ENCODE assay signal across 1 cellular context in the genomic region with DNA sequence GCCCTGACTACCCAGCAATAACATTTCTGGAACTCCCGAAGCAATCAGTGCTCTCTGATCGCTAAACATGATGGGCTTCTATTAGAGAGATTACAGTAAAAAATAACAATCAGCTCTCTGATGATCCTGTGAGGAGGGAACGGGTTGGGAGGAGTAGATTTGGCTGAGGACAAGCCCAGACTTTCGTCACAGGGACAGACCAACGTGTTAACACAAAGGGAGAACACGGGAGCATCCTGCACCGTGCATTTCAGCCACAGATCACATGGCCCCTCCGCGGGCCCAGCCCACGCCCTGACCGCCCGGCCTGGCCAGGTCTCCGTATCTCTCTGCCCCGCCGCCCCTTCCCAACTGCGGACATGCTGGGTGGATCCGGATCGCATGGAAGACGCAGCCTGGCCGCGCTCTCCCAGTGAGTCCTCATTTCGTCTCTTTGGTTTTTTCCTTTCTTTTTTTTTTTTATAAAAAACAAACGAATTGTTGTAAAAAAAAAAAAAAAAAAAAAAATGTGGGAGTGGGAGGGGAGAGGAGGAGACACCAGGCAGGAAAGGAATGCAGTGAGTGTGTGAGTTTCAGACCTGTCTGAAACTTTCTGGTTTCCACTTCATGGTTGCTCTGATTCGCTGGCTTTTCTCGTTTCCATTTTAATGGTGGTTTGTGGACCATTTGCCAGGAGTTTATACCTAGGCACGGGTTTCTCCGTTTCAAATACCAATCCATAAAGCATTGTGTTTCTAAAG.
TF ChIP-seq lines count a peak whose summit lies in the region.

No MANE protein-coding gene starts in this region.

TF ChIP-seq in WTC11, 78 proteins besides CTCF, POLR2A, EP300 and RAD21 (continued from another document):
- TF ChIP-seq, protein P1, sequence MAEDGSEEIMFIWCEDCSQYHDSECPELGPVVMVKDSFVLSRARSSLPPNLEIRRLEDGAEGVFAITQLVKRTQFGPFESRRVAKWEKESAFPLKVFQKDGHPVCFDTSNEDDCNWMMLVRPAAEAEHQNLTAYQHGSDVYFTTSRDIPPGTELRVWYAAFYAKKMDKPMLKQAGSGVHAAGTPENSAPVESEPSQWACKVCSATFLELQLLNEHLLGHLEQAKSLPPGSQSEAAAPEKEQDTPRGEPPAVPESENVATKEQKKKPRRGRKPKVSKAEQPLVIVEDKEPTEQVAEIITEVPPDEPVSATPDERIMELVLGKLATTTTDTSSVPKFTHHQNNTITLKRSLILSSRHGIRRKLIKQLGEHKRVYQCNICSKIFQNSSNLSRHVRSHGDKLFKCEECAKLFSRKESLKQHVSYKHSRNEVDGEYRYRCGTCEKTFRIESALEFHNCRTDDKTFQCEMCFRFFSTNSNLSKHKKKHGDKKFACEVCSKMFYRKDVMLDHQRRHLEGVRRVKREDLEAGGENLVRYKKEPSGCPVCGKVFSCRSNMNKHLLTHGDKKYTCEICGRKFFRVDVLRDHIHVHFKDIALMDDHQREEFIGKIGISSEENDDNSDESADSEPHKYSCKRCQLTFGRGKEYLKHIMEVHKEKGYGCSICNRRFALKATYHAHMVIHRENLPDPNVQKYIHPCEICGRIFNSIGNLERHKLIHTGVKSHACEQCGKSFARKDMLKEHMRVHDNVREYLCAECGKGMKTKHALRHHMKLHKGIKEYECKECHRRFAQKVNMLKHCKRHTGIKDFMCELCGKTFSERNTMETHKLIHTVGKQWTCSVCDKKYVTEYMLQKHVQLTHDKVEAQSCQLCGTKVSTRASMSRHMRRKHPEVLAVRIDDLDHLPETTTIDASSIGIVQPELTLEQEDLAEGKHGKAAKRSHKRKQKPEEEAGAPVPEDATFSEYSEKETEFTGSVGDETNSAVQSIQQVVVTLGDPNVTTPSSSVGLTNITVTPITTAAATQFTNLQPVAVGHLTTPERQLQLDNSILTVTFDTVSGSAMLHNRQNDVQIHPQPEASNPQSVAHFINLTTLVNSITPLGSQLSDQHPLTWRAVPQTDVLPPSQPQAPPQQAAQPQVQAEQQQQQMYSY (CRISPR knock-in tag; IDR thresholded peaks at IDR 0.05): no peak
- TF ChIP-seq CREB1 (CRISPR knock-in tag; IDR thresholded peaks at IDR 0.05): no peak
- TF ChIP-seq JAZF1 (CRISPR knock-in tag; IDR thresholded peaks at IDR 0.05): no peak
- TF ChIP-seq GTF2I (CRISPR knock-in tag; conservative IDR thresholded peaks at IDR 0.05): no peak
- no peak for TF ChIP-seq NFYB (CRISPR knock-in tag; conservative IDR thresholded peaks at IDR 0.05; ENCODE audit: low read depth)
- no peak for TF ChIP-seq ZNF423 (CRISPR knock-in tag; IDR thresholded peaks at IDR 0.05)
- TF ChIP-seq ZNF671 (CRISPR knock-in tag; IDR thresholded peaks at IDR 0.05): no peak
- TF ChIP-seq, protein P2, sequence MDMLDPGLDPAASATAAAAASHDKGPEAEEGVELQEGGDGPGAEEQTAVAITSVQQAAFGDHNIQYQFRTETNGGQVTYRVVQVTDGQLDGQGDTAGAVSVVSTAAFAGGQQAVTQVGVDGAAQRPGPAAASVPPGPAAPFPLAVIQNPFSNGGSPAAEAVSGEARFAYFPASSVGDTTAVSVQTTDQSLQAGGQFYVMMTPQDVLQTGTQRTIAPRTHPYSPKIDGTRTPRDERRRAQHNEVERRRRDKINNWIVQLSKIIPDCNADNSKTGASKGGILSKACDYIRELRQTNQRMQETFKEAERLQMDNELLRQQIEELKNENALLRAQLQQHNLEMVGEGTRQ (CRISPR knock-in tag; IDR thresholded peaks at IDR 0.05): peak; percentile 72
- TF ChIP-seq, protein P3, sequence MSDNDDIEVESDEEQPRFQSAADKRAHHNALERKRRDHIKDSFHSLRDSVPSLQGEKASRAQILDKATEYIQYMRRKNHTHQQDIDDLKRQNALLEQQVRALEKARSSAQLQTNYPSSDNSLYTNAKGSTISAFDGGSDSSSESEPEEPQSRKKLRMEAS (CRISPR knock-in tag; IDR thresholded peaks at IDR 0.05): 0 out of 2 replicates have a peak, but pooled peaks have one; percentile 54
- TF ChIP-seq, protein P4, sequence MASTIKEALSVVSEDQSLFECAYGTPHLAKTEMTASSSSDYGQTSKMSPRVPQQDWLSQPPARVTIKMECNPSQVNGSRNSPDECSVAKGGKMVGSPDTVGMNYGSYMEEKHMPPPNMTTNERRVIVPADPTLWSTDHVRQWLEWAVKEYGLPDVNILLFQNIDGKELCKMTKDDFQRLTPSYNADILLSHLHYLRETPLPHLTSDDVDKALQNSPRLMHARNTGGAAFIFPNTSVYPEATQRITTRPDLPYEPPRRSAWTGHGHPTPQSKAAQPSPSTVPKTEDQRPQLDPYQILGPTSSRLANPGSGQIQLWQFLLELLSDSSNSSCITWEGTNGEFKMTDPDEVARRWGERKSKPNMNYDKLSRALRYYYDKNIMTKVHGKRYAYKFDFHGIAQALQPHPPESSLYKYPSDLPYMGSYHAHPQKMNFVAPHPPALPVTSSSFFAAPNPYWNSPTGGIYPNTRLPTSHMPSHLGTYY (CRISPR knock-in tag; IDR thresholded peaks at IDR 0.05): no peak
- TF ChIP-seq TCF7 (CRISPR knock-in tag; IDR thresholded peaks at IDR 0.05; ENCODE audit: low read depth): no peak
- TF ChIP-seq ETV6 (CRISPR knock-in tag; IDR thresholded peaks at IDR 0.05): no peak
TF ChIP-seq in WTC11: peak in this region for 4.
